In genomic region chr17:77534137-77534536, GRCh38 we compare ENCODE assay signal across 18 cellular contexts.
"Had no signal": no experiment of that assay in that cellular context is flagged by ENCODE, and none has a peak within 500 bp of the region (broad histone marks: within the 10 kb centered on the region; RNA-seq: fewer than 3 reads in every experiment).

No MANE protein-coding gene starts in this region.

- ATAC-seq: effector memory CD8-positive, alpha-beta T cell; left lobe of liver; mucosa of descending colon; stimulated activated memory B cell treated with anti-CD40 and anti-IgM and Interleukin-4, amounts not matched to agents 10 μg/mL and 1 μg/mL and 100 μg/mL, for 72 hours; stimulated activated naive CD8-positive, alpha-beta T cell treated with anti-CD3 and anti-CD28 coated beads, Interleukin-15, Interleukin-2, amounts not matched to agents 100 U/mL and 50 U/mL, for 24 hours had no signal

- H3K27ac ChIP-seq: colonic mucosa, parathyroid adenoma, sigmoid colon, spleen, testis, tibial artery had no signal

- H3K4me1 ChIP-seq: colonic mucosa, parathyroid adenoma, testis had no signal

- H2AFZ ChIP-seq: parathyroid adenoma had no signal

- H3K27me3 ChIP-seq: testis had no signal

- FAIRE-seq: frontal cortex, kidney had no signal

- H3K9me3 ChIP-seq: colonic mucosa, mucosa of descending colon, sigmoid colon, testis, tibial artery had no signal

- H3K9ac ChIP-seq: parathyroid adenoma had no signal

- H3K36me3 ChIP-seq: colonic mucosa, sigmoid colon, spleen, tibial artery had no signal

- H3K4me3 ChIP-seq: colonic mucosa, lung, mucosa of descending colon, sigmoid colon, spleen, testis, tibial artery had no signal

- H3K79me2 ChIP-seq: parathyroid adenoma had no signal

- DNase-seq: colonic mucosa; dermis blood vessel endothelial cell; effector memory CD8-positive, alpha-beta T cell; kidney; mucosa of descending colon; naive B cell; stimulated activated CD4-positive, alpha-beta T cell treated with anti-CD3 and anti-CD28 coated beads, Interleukin-4, amount 100 ng/mL, for 4 hours; stimulated activated naive CD8-positive, alpha-beta T cell treated with anti-CD3 and anti-CD28 coated beads, Interleukin-15, Interleukin-2, amounts not matched to agents 100 U/mL and 50 U/mL, for 24 hours; substantia nigra; testis had no signal
